ENCODE assay signal across 8 cellular contexts in the genomic region with DNA sequence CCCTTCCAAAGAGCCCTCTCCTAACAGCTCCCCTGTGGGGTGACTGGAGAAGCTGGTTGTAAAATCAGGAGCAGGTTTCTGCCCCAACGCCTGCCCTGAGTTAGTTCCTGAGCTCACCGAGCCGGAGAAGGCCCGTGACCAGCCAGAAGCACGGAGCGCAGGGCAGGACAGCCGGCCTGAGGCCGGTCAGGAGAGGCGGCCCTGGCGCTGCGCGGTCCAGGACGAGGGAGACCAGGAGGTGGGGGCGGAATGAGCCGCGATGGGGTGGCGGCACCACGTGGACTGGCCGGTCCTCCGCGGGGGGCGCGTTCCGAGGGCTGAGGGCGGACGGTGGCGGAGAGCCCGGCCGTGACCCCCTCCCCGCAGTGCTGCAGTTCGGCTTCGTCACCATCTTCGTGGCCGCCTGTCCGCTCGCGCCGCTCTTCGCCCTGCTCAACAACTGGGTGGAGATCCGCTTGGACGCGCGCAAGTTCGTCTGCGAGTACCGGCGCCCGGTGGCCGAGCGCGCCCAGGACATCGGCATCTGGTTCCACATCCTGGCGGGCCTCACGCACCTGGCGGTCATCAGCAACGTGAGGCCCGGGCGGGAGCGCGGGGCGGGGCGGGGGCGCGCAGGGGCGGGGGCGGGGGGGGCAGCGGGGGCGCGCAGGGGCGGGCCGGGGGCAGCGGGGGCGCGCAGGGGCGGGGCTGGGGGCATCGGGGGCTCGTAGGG. TPM values are rescaled to one million over a fixed set of nuclear protein-coding genes. Genes with fewer than 3 reads are reported as not detected.
DNase-seq lines count a peak whose midpoint lies in the region; ATAC-seq, FAIRE-seq and TF ChIP-seq lines count a peak whose summit lies in the region.

No MANE protein-coding gene starts in this region.

- TF ChIP-seq POLR2A in GM12891 (IDR thresholded peaks at IDR 0.05; ENCODE audit: low read depth, low read length): no peak
- TF ChIP-seq POLR2A in vagina (IDR thresholded peaks at IDR 0.05): no peak

- FAIRE-seq in GM12891 (lab: Jason Lieb, UNC): peak; percentile 73

- H3K27ac ChIP-seq in vagina: peak overlapping the region; percentile 81

- H3K27me3 ChIP-seq in vagina: no peaks in the 10 kb centered on the region

- H3K9me3 ChIP-seq in vagina: no peaks in the 10 kb centered on the region

- ATAC-seq in HG03064 (IDR thresholded peaks at IDR 0.05; ENCODE audit: low read depth, unreplicated experiment) (peak; percentile 43), Right ventricle myocardium superior (ENCODE audit: poor library complexity) (peak; percentile 86)

- H3K4me3 ChIP-seq in vagina: peak overlapping the region; percentile 49 to 71

- peak; percentile 86 for DNase-seq in GM12891 (ENCODE audit: insufficient read length, low spot score)
- DNase-seq in RPMI8226: peak; percentile 68
- peak in 44 of 56 donors; percentile 12 to 84 (median 58) for DNase-seq in amygdala (lab: John Stamatoyannopoulos, UW)
- peak; percentile 85 for DNase-seq in Right ventricle myocardium superior
- DNase-seq in nucleus accumbens (lab: John Stamatoyannopoulos, UW): peak in 49 of 56 donors; percentile 22 to 85 (median 55)
- no peak for DNase-seq in vagina (ENCODE audit: extremely low spot score in 2 of 2)
- DNase-seq in NCI-H1694 treated with DMSO at 0.1 percent for 48 hours (lab: John Stamatoyannopoulos, UW): no peak

- intact Hi-C loops in Right ventricle myocardium superior (cut with DNase I): no loop called here
- intact Hi-C loops in vagina (cut with DNase I): loop anchor here (10.0 kb wide), 1 partner anchor 113 kb away; the partner anchor contains the start of gene MTERF4

- no peaks in the 10 kb centered on the region for H3K36me3 ChIP-seq in vagina

- H3K4me1 ChIP-seq in vagina: peaks cover 11% of the 10 kb centered on the region

- peak in 1 of 3 experiments; percentile 4 for TF ChIP-seq CTCF in vagina (IDR thresholded peaks at IDR 0.05)

TF ChIP-seq in GM12891, 5 proteins besides CTCF, POLR2A, EP300 and RAD21:
- TF ChIP-seq TAF1 (IDR thresholded peaks at IDR 0.05; ENCODE audit: low read depth, low read length): no peak
- TF ChIP-seq PAX5 (IDR thresholded peaks at IDR 0.05; ENCODE audit: insufficient read depth, low read length, severe bottlenecking): no peak
- no peak for TF ChIP-seq POLR2AphosphoS5 (IDR thresholded peaks at IDR 0.05; ENCODE audit: low read depth, low read length)
- TF ChIP-seq POU2F2 (IDR thresholded peaks at IDR 0.05; ENCODE audit: low read depth, low read length): no peak
- TF ChIP-seq SPI1 (IDR thresholded peaks at IDR 0.05; ENCODE audit: low read depth, low read length): no peak

RNA-seq across cellular contexts. Expression of gene ANO7, which starts 29.0 kb away (rescaled TPM):
- polyA plus RNA-seq in GM12891 (2012; ENCODE audit: low read depth, missing spikeins): 1.4 TPM
- total RNA-seq in Right ventricle myocardium superior: 0.35 TPM
- 0.98 TPM for total RNA-seq in vagina

Comparison
In these comparisons a context has a peak if more than half of its experiments do, and no peak if none do; other contexts are left out.
1. DNase-seq: peak in GM12891 (single experiment), RPMI8226 (single experiment), amygdala (44 of 56), Right ventricle myocardium superior (single experiment) and nucleus accumbens (49 of 56); none in vagina (0 of 2) and NCI-H1694 treated with DMSO at 0.1 percent for 48 hours (single experiment).